In the genomic region with DNA sequence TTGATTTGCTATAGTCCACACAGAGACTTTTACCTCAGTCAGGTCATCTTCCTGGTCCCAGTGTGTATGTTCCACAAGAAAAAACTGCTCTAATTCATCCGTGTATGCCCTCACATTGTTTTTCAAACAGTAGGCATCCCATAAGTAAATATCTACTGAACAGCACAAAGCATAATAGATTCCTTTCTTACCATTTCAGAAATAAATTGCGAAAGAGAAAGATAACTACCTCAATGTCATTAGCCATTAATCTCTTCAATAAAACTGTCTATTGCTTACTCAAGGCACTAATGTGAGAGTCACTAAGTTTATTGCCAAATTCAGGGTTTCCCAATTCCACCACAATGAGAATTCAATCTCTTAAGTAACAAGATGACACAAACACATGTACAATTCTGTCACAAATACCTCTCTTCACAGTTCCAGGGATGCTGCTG, we compare ENCODE assay signal across 9 cellular contexts. TPM values are rescaled to one million over a fixed set of nuclear protein-coding genes. Genes with fewer than 3 reads are reported as not detected.
DNase-seq lines count a peak whose midpoint lies in the region; ATAC-seq and TF ChIP-seq lines count a peak whose summit lies in the region.
"Had no signal": no experiment of that assay in that cellular context is flagged by ENCODE, and none has a peak within 500 bp of the region (broad histone marks: within the 10 kb centered on the region; RNA-seq: fewer than 3 reads in every experiment).

No MANE protein-coding gene starts in this region.

- ATAC-seq in RWPE2 (ENCODE audit: low read depth): peak; percentile 81
- no peak for ATAC-seq in HG02884 (IDR thresholded peaks at IDR 0.05; ENCODE audit: unreplicated experiment)

- no peaks in the 10 kb centered on the region for H3K27me3 ChIP-seq in RWPE2 (ENCODE audit: insufficient read depth, poor library complexity, severe bottlenecking)
- no peaks in the 10 kb centered on the region for H3K27me3 ChIP-seq in spleen (replicated peaks in 1 of 7)
- no peaks in the 10 kb centered on the region for H3K27me3 ChIP-seq in ascending aorta

- H3K4me3 ChIP-seq in RWPE2 (ENCODE audit: severe bottlenecking) (no peak overlapping the region), fibroblast of villous mesenchyme (ENCODE audit: low read depth, low read length) (no peak overlapping the region), spleen (peak overlapping the region in 1 of 8 donors; percentile 21), ascending aorta (no peak overlapping the region)

- H3K36me3 ChIP-seq in RWPE2 (ENCODE audit: low read depth) (peaks cover 56% of the 10 kb centered on the region), spleen (peaks cover 0 to 91% (median 28%) of the 10 kb centered on the region in 6 donors), ascending aorta (peaks cover 14 to 43% of the 10 kb centered on the region in 2 donors)

- peaks cover 22% of the 10 kb centered on the region for H3K4me1 ChIP-seq in RWPE2 (ENCODE audit: insufficient read depth, poor library complexity, severe bottlenecking)
- H3K4me1 ChIP-seq in spleen: peaks cover 5 to 94% (median 52%) of the 10 kb centered on the region in 6 donors
- H3K4me1 ChIP-seq in ascending aorta: peaks cover 0 to 5% of the 10 kb centered on the region in 2 donors

- DNase-seq in SIG-M5 treated with dmso at 0.1 percent for 504 hours (lab: John Stamatoyannopoulos, UW; ENCODE audit: unreplicated experiment) (peak; percentile 43), SIG-M5 (lab: John Stamatoyannopoulos, UW) (no peak), RWPE2 (ENCODE audit: low spot score) (no peak), fibroblast of villous mesenchyme (ENCODE audit: low read depth) (peak; percentile 96), spleen (no peak), AG08396 (ENCODE audit: low spot score) (no peak), ascending aorta (ENCODE audit: low spot score in 2 of 2) (no peak)

- H3K9me3 ChIP-seq in RWPE2 (ENCODE audit: severe bottlenecking): no peaks in the 10 kb centered on the region
- H3K9me3 ChIP-seq in spleen: no peaks in the 10 kb centered on the region
- no peaks in the 10 kb centered on the region for H3K9me3 ChIP-seq in ascending aorta

- intact Hi-C loops in spleen (cut with DNase I; ENCODE audit: low total_unique reads) (loop anchor here (10.0 kb wide), 1 partner anchor 151 kb away; no protein-coding TSS in a partner anchor), ascending aorta (cut with DNase I) (no loop called here)

- TF ChIP-seq CTCF in RWPE2 (IDR thresholded peaks at IDR 0.05; ENCODE audit: poor library complexity, severe bottlenecking) (no peak), fibroblast of villous mesenchyme (IDR thresholded peaks at IDR 0.05; ENCODE audit: insufficient read depth, low read depth, low read length) (no peak), spleen (IDR thresholded peaks at IDR 0.05 in 8 of 11, conservative IDR thresholded peaks at IDR 0.05 in 3 of 11) (no peak), ascending aorta (IDR thresholded peaks at IDR 0.05) (no peak)

- 63 to 85% (median 80%) methylated on average over 2 of the region's 2 CpGs for WGBS in spleen, 5 donors

- TF ChIP-seq POLR2A in spleen (IDR thresholded peaks at IDR 0.05): no peak

- H3K27ac ChIP-seq in RWPE2 (ENCODE audit: poor library complexity, severe bottlenecking) (peak overlapping the region; percentile 16), spleen (peak overlapping the region in 6 of 8 donors; percentile 43 to 82 (median 68)), ascending aorta (no peak overlapping the region)
- H3K27ac ChIP-seq: 22Rv1 had no signal

RNA-seq across cellular contexts. Expression of gene FBXW2, which starts 9.6 kb away (rescaled TPM):
- 35.4 and 41.5 TPM in 2 replicates for total RNA-seq in fibroblast of villous mesenchyme
- total RNA-seq in spleen: 100 to 1,000 TPM in 4 of 7 donors, 10 to 100 TPM in 3; 81.4 to 121 (median 104) TPM
- 10 to 100 TPM in 1 of 3 donors, 1 to 10 TPM in 2; 8.7 to 15.3 (median 8.8) TPM for polyA plus RNA-seq in spleen
- 35.5 TPM for total RNA-seq in ascending aorta

RNA-seq across cellular contexts. Expression of gene PSMD5, which starts 59.1 kb away (rescaled TPM):
- total RNA-seq in fibroblast of villous mesenchyme: 35.1 and 50.1 TPM in 2 replicates
- total RNA-seq in spleen: 10 to 100 TPM; 26.1 to 41.4 (median 34.8) TPM
- polyA plus RNA-seq in spleen: 10 to 100 TPM in 2 of 3 donors, 1 to 10 TPM in 1; 8.9 to 14.0 (median 11.3) TPM
- total RNA-seq in ascending aorta: 18.2 TPM

Comparison
In these comparisons a context has a peak if more than half of its experiments do, and no peak if none do; other contexts are left out.
1. DNase-seq: peak in SIG-M5 treated with dmso at 0.1 percent for 504 hours (single experiment) and fibroblast of villous mesenchyme (single experiment); none in SIG-M5 (single experiment), RWPE2 (single experiment), spleen (single experiment), AG08396 (single experiment) and ascending aorta (0 of 2).
2. H3K27ac ChIP-seq: peak in RWPE2 (single experiment) and spleen (6 of 8); none in ascending aorta (0 of 2).